8 cellular contexts compared by ENCODE assay signal in the genomic region with DNA sequence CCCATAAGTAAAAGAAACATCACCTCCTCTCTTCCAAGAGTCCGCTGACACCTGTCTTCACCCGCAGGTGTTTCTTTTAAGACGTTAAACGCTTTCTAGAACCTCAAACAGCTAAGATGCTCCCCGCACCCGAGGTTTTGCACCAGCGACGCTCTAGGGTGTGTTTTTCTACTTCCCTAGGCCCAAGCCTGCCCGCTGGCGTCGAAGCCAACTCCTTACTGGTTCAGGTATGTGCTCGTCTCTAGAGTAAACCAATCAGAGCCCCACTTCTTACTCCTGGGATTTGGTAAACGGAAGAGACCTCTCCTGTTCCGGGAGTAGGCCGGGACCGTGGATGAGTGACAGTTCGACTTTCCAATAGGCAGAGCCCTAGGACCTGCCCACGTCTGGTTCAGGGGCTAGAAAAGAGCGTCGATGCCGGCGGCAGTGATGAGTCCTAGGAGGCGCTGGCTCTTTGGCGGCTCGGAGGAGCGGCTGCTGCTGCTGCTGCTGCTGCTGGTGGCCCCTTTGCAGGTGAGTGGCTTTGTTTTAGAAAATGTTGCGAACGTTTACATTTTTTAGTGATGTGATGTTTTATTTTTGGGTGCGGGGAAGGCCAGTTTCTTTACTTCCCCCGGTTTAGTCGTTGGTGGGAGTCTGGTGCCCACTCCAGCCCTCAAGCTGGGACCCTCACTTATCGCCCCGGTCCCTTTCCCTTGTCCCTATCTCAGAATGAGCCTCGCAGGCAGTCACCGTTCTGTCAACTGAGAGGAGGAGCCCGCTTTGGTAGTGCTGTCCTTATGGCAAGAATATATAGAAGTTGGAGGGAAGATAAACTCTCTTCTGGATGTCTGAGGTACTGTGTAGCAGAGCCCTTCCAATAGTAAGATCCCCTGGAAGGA. TPM values are rescaled to one million over a fixed set of nuclear protein-coding genes. Genes with fewer than 3 reads are reported as not detected.
A peak's percentile ranks its signal among the peaks of the same experiment; 100 is the strongest.
DNase-seq lines count a peak whose midpoint lies in the region; FAIRE-seq and TF ChIP-seq lines count a peak whose summit lies in the region.

Gene BPGM, plus strand, starts transcription at position 429 of the 881 bp plus-strand sequence. CDS start 14,655 bp downstream, outside the sequence.

- H2BK20ac ChIP-seq in H9 (ENCODE audit: low read depth, low read length, poor library complexity, severe bottlenecking), result no peak within 1 kb of the TSS

- H3K18ac ChIP-seq in H9 (ENCODE audit: insufficient read length, low read depth, low read length), result no peak within 1 kb of the TSS

- H3K4ac ChIP-seq in H9 (ENCODE audit: low read depth, low read length), result no peak within 1 kb of the TSS

- H3K23me2 ChIP-seq in H9 (ENCODE audit: insufficient read length, low read depth, low read length, poor library complexity, severe bottlenecking), result peaks cover 4% of the 10 kb centered on the region

- H2AFZ ChIP-seq in H9 (ENCODE audit: low read length), result peak within 1 kb of the TSS; percentile 46
- H2AFZ ChIP-seq in neural cell (ENCODE audit: low read depth, low read length), result peak within 1 kb of the TSS; percentile 82

- DNase-seq in H9, result peak; percentile 99
- DNase-seq in M059J (ENCODE audit: low read depth), result peak; percentile 100
- DNase-seq in SHP77 (lab: John Stamatoyannopoulos, UW), result peak; percentile 98
- DNase-seq in activated effector memory CD4-positive, alpha-beta T cell treated with anti-CD3 and anti-CD28 coated beads, Interleukin-2, amount 50 U/mL, for 16 hours, result peak; percentile 98
- peak; percentile 100 for DNase-seq in fibroblast of villous mesenchyme (ENCODE audit: low read depth)

- no peaks in the 10 kb centered on the region for H3K9me2 ChIP-seq in neural cell (ENCODE audit: insufficient read depth, low read length)

- no peak within 1 kb of the TSS for H2BK5ac ChIP-seq in H9 (ENCODE audit: insufficient read length, low read length)

- WGBS in H9 (ENCODE audit: extremely low coverage, insufficient read length, low lambda C conversion rate), result no CpG with 5 or more reads among the region's 36 CpGs

- 0 out of 2 replicates have a peak within 1 kb of the TSS, but pooled peaks have one; percentile 4 for H3K14ac ChIP-seq in H9 (ENCODE audit: insufficient read depth, low read length)

- no peak within 1 kb of the TSS for H3K56ac ChIP-seq in H9 (ENCODE audit: insufficient read length, low read depth, low read length)

- FAIRE-seq in G401.6 (lab: Jason Lieb, UNC), result peak; percentile 99

- H3K36me3 Mint-ChIP-seq in H9 (ENCODE audit: insufficient read depth in 1 of 3, low read depth in 3 of 3), result no peaks in the 10 kb centered on the region

- no peak within 1 kb of the TSS for H4K5ac ChIP-seq in H9 (ENCODE audit: insufficient read length, low read depth, low read length)

- H3K4me3 Mint-ChIP-seq in H9, result no peak within 1 kb of the TSS

- H3K79me2 ChIP-seq in H9 (ENCODE audit: insufficient read depth, low read length) (no peaks in the 10 kb centered on the region), neural cell (replicated peaks; ENCODE audit: insufficient read depth, low read length) (peaks cover 13% of the 10 kb centered on the region)

- H3K4me3 ChIP-seq in fibroblast of villous mesenchyme (ENCODE audit: low read depth, low read length), result peak within 1 kb of the TSS; percentile 88
- H3K4me3 ChIP-seq in neural cell (ENCODE audit: low read length), result peak within 1 kb of the TSS; percentile 73
- peak within 1 kb of the TSS; percentile 94 to 97 for H3K4me3 ChIP-seq in stomach smooth muscle (ENCODE audit: low read length in 2 of 2)

- no peak within 1 kb of the TSS for H2BK15ac ChIP-seq in H9 (ENCODE audit: low read depth, low read length)

- peak; percentile 4 for TF ChIP-seq EP300 in neural cell (conservative IDR thresholded peaks at IDR 0.05; ENCODE audit: poor library complexity, severe bottlenecking)

- H2AK5ac ChIP-seq in H9 (ENCODE audit: insufficient read length, low read length), result no peak within 1 kb of the TSS

- no peak within 1 kb of the TSS for H3T11ph ChIP-seq in H9 (ENCODE audit: low read length)

- no peaks in the 10 kb centered on the region for H3K9me3 ChIP-seq in H9 (ENCODE audit: control insufficient read depth, low read depth, low read length)
- no peaks in the 10 kb centered on the region for H3K9me3 ChIP-seq in neural cell (ENCODE audit: low read length)
- H3K9me3 ChIP-seq in stomach smooth muscle (ENCODE audit: control insufficient read depth in 2 of 2, low read length in 2 of 2), result no peaks in the 10 kb centered on the region

- H3K27ac Mint-ChIP-seq in H9, result no peak within 1 kb of the TSS

- no peaks in the 10 kb centered on the region for H3F3A ChIP-seq in neural cell (ENCODE audit: insufficient read depth, low read length, poor library complexity, severe bottlenecking)

- no peak within 1 kb of the TSS for H4K91ac ChIP-seq in H9 (ENCODE audit: insufficient read length, low read depth, low read length)

- no peak within 1 kb of the TSS for H2BK120ac ChIP-seq in H9 (ENCODE audit: low read depth, low read length, poor library complexity, severe bottlenecking)

- peaks cover 5% of the 10 kb centered on the region for H3K27me3 Mint-ChIP-seq in H9 (ENCODE audit: low read depth)

- no peaks in the 10 kb centered on the region for H3K79me1 ChIP-seq in H9 (ENCODE audit: insufficient read depth, low read depth, low read length, poor library complexity, severe bottlenecking)

- peak; percentile 51; the same call in 2 of the 3 replicates for TF ChIP-seq CTCF in H9 (conservative IDR thresholded peaks at IDR 0.05)
- peak; percentile 26 for TF ChIP-seq CTCF in fibroblast of villous mesenchyme (IDR thresholded peaks at IDR 0.05; ENCODE audit: insufficient read depth, low read depth, low read length)
- TF ChIP-seq CTCF in neural cell (IDR thresholded peaks at IDR 0.05; ENCODE audit: poor library complexity, severe bottlenecking), result peak; percentile 69

- H3K4me2 ChIP-seq in H9 (ENCODE audit: insufficient read depth, insufficient read length, low read length) (peak within 1 kb of the TSS; percentile 71), neural cell (ENCODE audit: low read length) (peak within 1 kb of the TSS; percentile 74)

- H3K27me3 ChIP-seq in H9 (ENCODE audit: insufficient read depth, low read length), result no peaks in the 10 kb centered on the region
- H3K27me3 ChIP-seq in neural cell (ENCODE audit: insufficient read depth, low read depth, low read length), result no peaks in the 10 kb centered on the region
- no peaks in the 10 kb centered on the region for H3K27me3 ChIP-seq in stomach smooth muscle (ENCODE audit: control insufficient read depth in 1 of 2, insufficient read depth in 2 of 2, low read length in 2 of 2)

- H3K4me1 ChIP-seq in H9 (ENCODE audit: insufficient read depth, low read length) (no peaks in the 10 kb centered on the region), stomach smooth muscle (ENCODE audit: control insufficient read depth, insufficient read depth, low read length) (no peaks in the 10 kb centered on the region)

- no peak within 1 kb of the TSS for H4K8ac ChIP-seq in H9 (replicated peaks; ENCODE audit: insufficient read length, low read depth, low read length)

- H4K20me1 ChIP-seq in H9 (ENCODE audit: control insufficient read depth, insufficient read depth, insufficient read length) (no peaks in the 10 kb centered on the region), neural cell (ENCODE audit: insufficient read depth) (no peaks in the 10 kb centered on the region)

- no peak within 1 kb of the TSS for H3K23ac ChIP-seq in H9 (ENCODE audit: insufficient read length, low read depth, low read length)

- H3K9ac ChIP-seq in H9 (ENCODE audit: extremely low read depth, insufficient read length, low read length) (peak within 1 kb of the TSS; percentile 76), neural cell (ENCODE audit: low read length) (peak within 1 kb of the TSS; percentile 71), stomach smooth muscle (ENCODE audit: low read length in 2 of 2) (peak within 1 kb of the TSS; percentile 97 to 99)

- peak; percentile 48 for TF ChIP-seq RAD21 in neural cell (conservative IDR thresholded peaks at IDR 0.05)

- H3K36me3 ChIP-seq in neural cell (ENCODE audit: insufficient read depth, low read length), result no peaks in the 10 kb centered on the region
- H3K36me3 ChIP-seq in stomach smooth muscle (ENCODE audit: control insufficient read depth in 2 of 2, insufficient read depth in 2 of 2, low read length in 2 of 2), result peaks cover 0 to 2% of the 10 kb centered on the region in 2 donors

- 0 out of 5 replicates have a peak, but pooled peaks cover 0 to 5% of the 10 kb centered on the region in 2 experiments for H3K9me3 Mint-ChIP-seq in H9

- no peaks in the 10 kb centered on the region; a peak in 1 of 4 replicates for H3K4me1 Mint-ChIP-seq in H9

- H2BK12ac ChIP-seq in H9 (ENCODE audit: insufficient read length, low read depth, low read length), result no peak within 1 kb of the TSS

- no peak within 1 kb of the TSS for H3K27ac ChIP-seq in H9 (ENCODE audit: insufficient read length, low read depth, low read length)
- H3K27ac ChIP-seq in neural cell (ENCODE audit: low read length), result peak within 1 kb of the TSS; percentile 76
- peak within 1 kb of the TSS; percentile 86 for H3K27ac ChIP-seq in stomach smooth muscle (ENCODE audit: low read length)

TF ChIP-seq in neural cell, 6 proteins besides CTCF, POLR2A, EP300 and RAD21 (continues in another document):
- TF ChIP-seq POLR2AphosphoS5 (IDR thresholded peaks at IDR 0.05), result peak; percentile 81
- TF ChIP-seq EZH2 (IDR thresholded peaks at IDR 0.05; ENCODE audit: borderline replicate concordance, insufficient read depth, low read length, poor library complexity, severe bottlenecking), result no peak
- TF ChIP-seq MXI1 (conservative IDR thresholded peaks at IDR 0.05; ENCODE audit: poor library complexity, severe bottlenecking), result no peak
- peak; percentile 47 for TF ChIP-seq SMC3 (conservative IDR thresholded peaks at IDR 0.05; ENCODE audit: poor library complexity)
- TF ChIP-seq TAF1 (IDR thresholded peaks at IDR 0.05; ENCODE audit: low read depth), result peak; percentile 90

RNA-seq across cellular contexts. Expression of gene BPGM, which starts in this region (rescaled TPM):
- total RNA-seq in H9 (2021) (14.0 and 14.4 TPM in 2 replicates), fibroblast of villous mesenchyme (35.8 and 59.2 TPM in 2 replicates)
- total RNA-seq in M059J (2014; rRNA removed; shearing (Covaris generic)), result 36.4 and 39.6 TPM in 2 replicates
- polyA plus RNA-seq in neural cell, result 47.5 and 57.4 TPM in 2 replicates
- polyA minus RNA-seq in neural cell, result 34.3 and 37.5 TPM in 2 replicates
